1 cellular context compared by ENCODE assay signal in the genomic region with DNA sequence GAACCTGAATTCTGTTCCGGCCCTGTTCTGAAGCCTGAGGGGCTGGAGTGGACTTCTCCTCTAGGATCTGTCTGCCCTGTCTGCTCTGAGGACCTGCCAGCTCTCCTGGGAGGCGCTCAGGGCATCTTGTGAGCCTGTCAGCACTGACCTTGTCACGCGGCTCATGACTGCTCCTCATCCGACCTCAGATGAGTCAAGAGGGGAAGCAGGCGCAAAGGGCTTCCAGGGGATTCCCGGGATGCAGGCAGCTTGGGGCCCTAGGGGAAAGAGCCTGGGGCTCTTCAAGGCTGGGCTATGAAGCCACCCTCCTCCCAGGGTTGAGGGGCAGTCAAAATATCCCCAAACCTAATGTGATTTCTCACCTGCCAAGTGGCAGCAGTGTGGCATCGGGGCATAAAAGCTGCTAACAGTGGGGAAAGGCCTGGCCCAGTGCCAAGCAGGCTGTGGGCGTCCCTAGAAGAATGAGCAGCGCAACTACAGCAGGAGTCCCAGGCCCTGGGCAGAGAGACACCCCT.
TF ChIP-seq lines count a peak whose summit lies in the region.

No MANE protein-coding gene starts in this region.

TF ChIP-seq in K562, 482 proteins besides CTCF, POLR2A, EP300 and RAD21:
- TF ChIP-seq, protein P1, sequence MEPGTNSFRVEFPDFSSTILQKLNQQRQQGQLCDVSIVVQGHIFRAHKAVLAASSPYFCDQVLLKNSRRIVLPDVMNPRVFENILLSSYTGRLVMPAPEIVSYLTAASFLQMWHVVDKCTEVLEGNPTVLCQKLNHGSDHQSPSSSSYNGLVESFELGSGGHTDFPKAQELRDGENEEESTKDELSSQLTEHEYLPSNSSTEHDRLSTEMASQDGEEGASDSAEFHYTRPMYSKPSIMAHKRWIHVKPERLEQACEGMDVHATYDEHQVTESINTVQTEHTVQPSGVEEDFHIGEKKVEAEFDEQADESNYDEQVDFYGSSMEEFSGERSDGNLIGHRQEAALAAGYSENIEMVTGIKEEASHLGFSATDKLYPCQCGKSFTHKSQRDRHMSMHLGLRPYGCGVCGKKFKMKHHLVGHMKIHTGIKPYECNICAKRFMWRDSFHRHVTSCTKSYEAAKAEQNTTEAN (CRISPR knock-in tag; IDR thresholded peaks at IDR 0.05) = no peak
- TF ChIP-seq NR2C2 (CRISPR knock-in tag; IDR thresholded peaks at IDR 0.05) (no peak), NR2C2 (tag; IDR thresholded peaks at IDR 0.05) (peak; percentile 40; the same call in 1 of the 2 replicates), CTBP1 (IDR thresholded peaks at IDR 0.05; ENCODE audit: borderline replicate concordance) (0 out of 2 replicates have a peak, but pooled peaks have one; percentile 14), JUN (IDR thresholded peaks at IDR 0.05; ENCODE audit: borderline replicate concordance, low read depth, low read length) (peak; percentile 45; the same call in 1 of the 2 replicates), JUN (CRISPR knock-in tag; IDR thresholded peaks at IDR 0.05; ENCODE audit: borderline replicate concordance) (no peak), BHLHE40 (IDR thresholded peaks at IDR 0.05; ENCODE audit: low read length) (peak; percentile 51), NFIC (IDR thresholded peaks at IDR 0.05) (peak; percentile 92), FOSL1 (tag; conservative IDR thresholded peaks at IDR 0.05) (peak; percentile 37), NCOA6 (IDR thresholded peaks at IDR 0.05) (no peak), CBFA2T2 (conservative IDR thresholded peaks at IDR 0.05) (no peak), NFIX (CRISPR knock-in tag; IDR thresholded peaks at IDR 0.05; ENCODE audit: low read depth) (peak; percentile 44)
